In the genomic region with DNA sequence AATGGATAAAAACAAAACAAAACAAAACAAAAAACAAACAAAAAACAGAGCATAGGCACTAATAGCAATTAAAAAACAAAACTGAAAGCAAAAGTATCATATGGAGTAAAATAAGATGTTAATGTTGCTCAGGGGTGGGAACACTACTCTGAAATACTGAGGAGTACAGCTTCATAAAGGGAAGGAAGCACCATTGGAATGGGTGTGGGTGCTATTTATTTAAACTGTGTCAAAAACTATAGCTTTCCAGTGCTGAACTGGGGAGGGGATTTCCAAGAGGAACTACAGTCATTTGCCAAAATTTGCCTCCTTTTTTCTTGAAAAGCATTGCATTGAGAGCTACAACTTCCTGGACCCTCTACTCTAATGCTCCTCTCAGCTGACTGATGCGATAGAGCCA, we compare ENCODE assay signal across 31 cellular contexts. TPM values are rescaled to one million over a fixed set of nuclear protein-coding genes. Genes with fewer than 3 reads are reported as not detected.
DNase-seq lines count a peak whose midpoint lies in the region; ATAC-seq and TF ChIP-seq lines count a peak whose summit lies in the region.
"Had no signal": no experiment of that assay in that cellular context is flagged by ENCODE, and none has a peak within 500 bp of the region (broad histone marks: within the 10 kb centered on the region; RNA-seq: fewer than 3 reads in every experiment).

No MANE protein-coding gene starts in this region.

- H3K27ac ChIP-seq in foreskin keratinocyte, result no peak overlapping the region
- H3K27ac ChIP-seq: dorsolateral prefrontal cortex, RWPE1, tibial artery, WERI-Rb-1 had no signal

- peak overlapping the region; percentile 62 for H3K27ac Mint-ChIP-seq in T-helper 1 cell treated with Interleukin-12 subunit alpha and Interleukin-12 subunit beta and Interleukin-4 antibody, amounts not matched to agents 30 μg/mL and 1 μg/mL, for 36 hours
- no peak overlapping the region for H3K27ac Mint-ChIP-seq in memory B cell
- H3K27ac Mint-ChIP-seq: H9; mesothelial cell of epicardium; stimulated activated naive CD8-positive, alpha-beta T cell treated with anti-CD3 and anti-CD28 coated beads, Interleukin-15, amount 100 ng/mL, for 72 hours had no signal

- no peaks in the 10 kb centered on the region for H3K36me3 Mint-ChIP-seq in T-helper 1 cell treated with Interleukin-12 subunit alpha and Interleukin-12 subunit beta and Interleukin-4 antibody, amounts not matched to agents 30 μg/mL and 1 μg/mL, for 36 hours (ENCODE audit: low read depth)
- H3K36me3 Mint-ChIP-seq in memory B cell, result no peaks in the 10 kb centered on the region
- H3K36me3 Mint-ChIP-seq: mesothelial cell of epicardium; naive thymus-derived CD8-positive, alpha-beta T cell had no signal

- ATAC-seq in memory B cell (ENCODE audit: low read depth) (peak; percentile 32), foreskin keratinocyte (no peak)
- ATAC-seq: left ventricle myocardium superior; naive thymus-derived CD8-positive, alpha-beta T cell; stimulated activated naive CD8-positive, alpha-beta T cell treated with anti-CD3 and anti-CD28 coated beads, Interleukin-15, amount 100 ng/mL, for 72 hours had no signal

- peaks cover 1% of the 10 kb centered on the region for H3K27me3 Mint-ChIP-seq in T-helper 1 cell treated with Interleukin-12 subunit alpha and Interleukin-12 subunit beta and Interleukin-4 antibody, amounts not matched to agents 30 μg/mL and 1 μg/mL, for 36 hours (ENCODE audit: low read depth)
- H3K27me3 Mint-ChIP-seq in memory B cell, result no peaks in the 10 kb centered on the region
- H3K27me3 Mint-ChIP-seq: stimulated activated naive CD8-positive, alpha-beta T cell treated with anti-CD3 and anti-CD28 coated beads, Interleukin-15, amount 100 ng/mL, for 72 hours had no signal

- no peaks in the 10 kb centered on the region for H3K4me1 ChIP-seq in foreskin keratinocyte
- H3K4me1 ChIP-seq: tibial artery had no signal

- peak overlapping the region; percentile 45 for H3K4me3 Mint-ChIP-seq in T-helper 1 cell treated with Interleukin-12 subunit alpha and Interleukin-12 subunit beta and Interleukin-4 antibody, amounts not matched to agents 30 μg/mL and 1 μg/mL, for 36 hours
- H3K4me3 Mint-ChIP-seq in memory B cell, result no peak overlapping the region
- H3K4me3 Mint-ChIP-seq: H9, mesothelial cell of epicardium had no signal

- DNase-seq in T-helper 1 cell, result no peak
- DNase-seq in CD1c-positive myeloid dendritic cell (ENCODE audit: extremely low spot score), result peak; percentile 64
- DNase-seq in OCI-M1 (lab: John Stamatoyannopoulos, UW), result peak; percentile 53
- DNase-seq in memory B cell (ENCODE audit: low spot score in 2 of 2), result no peak
- DNase-seq in putamen (ENCODE audit: low spot score), result no peak
- DNase-seq in foreskin keratinocyte, result no peak
- no peak for DNase-seq in effector CD4-positive, alpha-beta T cell
- DNase-seq: activated CD8-positive, alpha-beta memory T cell treated with anti-CD3 and anti-CD28 coated beads, Interleukin-2, amount 50 U/mL, for 4 hours; activated effector memory CD4-positive, alpha-beta T cell treated with anti-CD3 and anti-CD28 coated beads, Interleukin-2, amount 50 U/mL, for 16 hours; AML-193; DMS79 treated with DMSO at 0.1 percent for 48 hours; dorsolateral prefrontal cortex; H9; islet precursor cell; left ventricle myocardium superior; MG63; naive thymus-derived CD8-positive, alpha-beta T cell; NCI-H1417 treated with DMSO at 0.1 percent for 48 hours; NCI-H2081; NCI-H2227 treated with DMSO at 0.1 percent for 48 hours; NCI-H526 treated with DMSO at 0.1 percent for 48 hours; stimulated activated naive CD8-positive, alpha-beta T cell treated with anti-CD3 and anti-CD28 coated beads, Interleukin-15, amount 100 ng/mL, for 72 hours; T-helper 9 cell; tibial artery; WERI-Rb-1 had no signal

- H3K27me3 ChIP-seq in foreskin keratinocyte, result no peaks in the 10 kb centered on the region
- H3K27me3 ChIP-seq: dorsolateral prefrontal cortex, tibial artery had no signal

- H3K4me1 Mint-ChIP-seq in T-helper 1 cell treated with Interleukin-12 subunit alpha and Interleukin-12 subunit beta and Interleukin-4 antibody, amounts not matched to agents 30 μg/mL and 1 μg/mL, for 36 hours (ENCODE audit: low read depth), result peaks cover 16% of the 10 kb centered on the region
- peaks cover 27% of the 10 kb centered on the region for H3K4me1 Mint-ChIP-seq in memory B cell
- H3K4me1 Mint-ChIP-seq: H9, mesothelial cell of epicardium had no signal

- no peaks in the 10 kb centered on the region for H3K9me3 Mint-ChIP-seq in T-helper 1 cell treated with Interleukin-12 subunit alpha and Interleukin-12 subunit beta and Interleukin-4 antibody, amounts not matched to agents 30 μg/mL and 1 μg/mL, for 36 hours
- H3K9me3 Mint-ChIP-seq in memory B cell, result no peaks in the 10 kb centered on the region
- H3K9me3 Mint-ChIP-seq: H9; mesothelial cell of epicardium; naive thymus-derived CD8-positive, alpha-beta T cell; stimulated activated naive CD8-positive, alpha-beta T cell treated with anti-CD3 and anti-CD28 coated beads, Interleukin-15, amount 100 ng/mL, for 72 hours had no signal

- TF ChIP-seq CTCF in foreskin keratinocyte (conservative IDR thresholded peaks at IDR 0.05), result no peak

RNA-seq across cellular contexts. Expression of gene SPTA1, which starts 40.0 kb away (rescaled TPM):
- not detected in 2 replicates for total RNA-seq in foreskin keratinocyte
- polyA plus RNA-seq in foreskin keratinocyte, result not detected in 2 replicates
- total RNA-seq: H9; left ventricle myocardium superior; naive thymus-derived CD8-positive, alpha-beta T cell; renal cortical epithelial cell had no signal
- polyA plus RNA-seq: naive thymus-derived CD8-positive, alpha-beta T cell had no signal

RNA-seq across cellular contexts. Expression of gene OR10Z1, which starts 41.4 kb away (rescaled TPM):
- not detected in 2 replicates for total RNA-seq in foreskin keratinocyte
- polyA plus RNA-seq in foreskin keratinocyte, result not detected in 2 replicates
- total RNA-seq: dorsolateral prefrontal cortex; H9; left ventricle myocardium superior; mesothelial cell of epicardium; naive thymus-derived CD8-positive, alpha-beta T cell; osteoblast; renal cortical epithelial cell; skeletal muscle tissue had no signal
- polyA plus RNA-seq: naive thymus-derived CD8-positive, alpha-beta T cell had no signal

RNA-seq across cellular contexts. Expression of gene OR6K2, which starts 54.0 kb away (rescaled TPM):
- not detected in 2 replicates for total RNA-seq in foreskin keratinocyte
- not detected in 2 replicates for polyA plus RNA-seq in foreskin keratinocyte
- total RNA-seq: dorsolateral prefrontal cortex; H9; left ventricle myocardium superior; mesothelial cell of epicardium; naive thymus-derived CD8-positive, alpha-beta T cell; osteoblast; renal cortical epithelial cell; skeletal muscle tissue had no signal
- polyA plus RNA-seq: naive thymus-derived CD8-positive, alpha-beta T cell had no signal

Comparison
In these comparisons a context has a peak if more than half of its experiments do, and no peak if none do; other contexts are left out.
1. DNase-seq: peak in CD1c-positive myeloid dendritic cell (single experiment) and OCI-M1 (single experiment); none in T-helper 1 cell (0 of 5), memory B cell (0 of 2), putamen (single experiment), foreskin keratinocyte (0 of 2) and effector CD4-positive, alpha-beta T cell (single experiment).